ENCODE assay signal across 1 cellular context in genomic region chr1:206183788-206184187, GRCh38. TPM values are rescaled to one million over a fixed set of nuclear protein-coding genes. Genes with fewer than 3 reads are reported as not detected.
"Had no signal": no experiment of that assay in that cellular context is flagged by ENCODE, and none has a peak within 500 bp of the region (broad histone marks: within the 10 kb centered on the region; RNA-seq: fewer than 3 reads in every experiment).

No MANE protein-coding gene starts in this region.

RNA-seq across cellular contexts. Expression of gene FAM72A, which starts 18.9 kb away (rescaled TPM):
- total RNA-seq: left ventricle myocardium inferior had no signal
